27 cellular contexts compared by ENCODE assay signal in genomic region chr3:73827204-73827603, GRCh38.
A peak's percentile ranks its signal among the peaks of the same experiment; 100 is the strongest.
DNase-seq lines count a peak whose midpoint lies in the region; ATAC-seq and TF ChIP-seq lines count a peak whose summit lies in the region.
"Had no signal": no experiment of that assay in that cellular context is flagged by ENCODE, and none has a peak within 500 bp of the region (broad histone marks: within the 10 kb centered on the region; RNA-seq: fewer than 3 reads in every experiment).

No MANE protein-coding gene starts in this region.

- no peak overlapping the region for H3K4me3 Mint-ChIP-seq in nephron
- H3K4me3 Mint-ChIP-seq: activated CD4-positive, alpha-beta T cell treated with anti-CD3 and anti-CD28 coated beads, Interleukin-2, amount 10 ng/mL, durations not matched to agents 24 days and 14 days; activated T-cell treated with anti-CD3 and anti-CD28 coated beads, Interleukin-2, amount 50 U/mL, for 4 hours; mesothelial cell of epicardium; nephron progenitor cell; stimulated activated effector memory CD8-positive, alpha-beta T cell treated with anti-CD3 and anti-CD28 coated beads, Interleukin-12 subunit alpha, Interleukin-12 subunit beta, amount 100 ng/mL, for 72 hours; T-helper 1 cell treated with Interleukin-12 subunit alpha and Interleukin-12 subunit beta and Interleukin-4 antibody, amounts not matched to agents 30 μg/mL and 1 μg/mL, for 36 hours had no signal

- ATAC-seq in heart right ventricle, result peak; percentile 72 to 94 (median 92)
- ATAC-seq: activated T-cell treated with anti-CD3 and anti-CD28 coated beads, Interleukin-2, amount 50 U/mL, for 4 hours; HepG2; stimulated activated effector memory CD8-positive, alpha-beta T cell treated with anti-CD3 and anti-CD28 coated beads, Interleukin-12 subunit alpha, Interleukin-12 subunit beta, amount 100 ng/mL, for 72 hours had no signal

- peak overlapping the region; percentile 69 for H3K9ac ChIP-seq in adipocyte (ENCODE audit: low read length)
- H3K9ac ChIP-seq in stomach smooth muscle (ENCODE audit: low read length in 2 of 2), result no peak overlapping the region

- H3K36me3 ChIP-seq in adipocyte (ENCODE audit: control insufficient read depth, insufficient read depth, low read length, severe bottlenecking) (no peaks in the 10 kb centered on the region), heart right ventricle (no peaks in the 10 kb centered on the region), stomach smooth muscle (ENCODE audit: control insufficient read depth in 2 of 2, insufficient read depth in 2 of 2, low read length in 2 of 2) (no peaks in the 10 kb centered on the region), SJCRH30 (no peaks in the 10 kb centered on the region)
- H3K36me3 ChIP-seq: HAP-1 had no signal

- H3K9me3 Mint-ChIP-seq in nephron, result peaks cover 24% of the 10 kb centered on the region
- H3K9me3 Mint-ChIP-seq: T-helper 1 cell treated with Interleukin-12 subunit alpha and Interleukin-12 subunit beta and Interleukin-4 antibody, amounts not matched to agents 30 μg/mL and 1 μg/mL, for 36 hours had no signal

- H3K27me3 ChIP-seq in adipocyte (replicated peaks; ENCODE audit: control insufficient read depth, insufficient read depth, low read length), result no peaks in the 10 kb centered on the region
- H3K27me3 ChIP-seq in heart right ventricle, result no peaks in the 10 kb centered on the region
- no peaks in the 10 kb centered on the region for H3K27me3 ChIP-seq in stomach smooth muscle (ENCODE audit: control insufficient read depth in 1 of 2, insufficient read depth in 2 of 2, low read length in 2 of 2)
- no peaks in the 10 kb centered on the region for H3K27me3 ChIP-seq in SJCRH30

- H3K9me3 ChIP-seq in adipocyte (ENCODE audit: control insufficient read depth, low read length), result peaks cover under 1% of the 10 kb centered on the region
- no peaks in the 10 kb centered on the region for H3K9me3 ChIP-seq in heart right ventricle
- no peaks in the 10 kb centered on the region for H3K9me3 ChIP-seq in stomach smooth muscle (ENCODE audit: control insufficient read depth in 2 of 2, low read length in 2 of 2)
- no peaks in the 10 kb centered on the region for H3K9me3 ChIP-seq in SJCRH30 (replicated peaks)

- no peaks in the 10 kb centered on the region for H3K27me3 Mint-ChIP-seq in nephron (ENCODE audit: low read depth)
- H3K27me3 Mint-ChIP-seq: activated CD4-positive, alpha-beta T cell treated with anti-CD3 and anti-CD28 coated beads, Interleukin-2, amount 10 ng/mL, durations not matched to agents 24 days and 14 days had no signal

- H3K36me3 Mint-ChIP-seq in nephron (ENCODE audit: low read depth), result peaks cover 6% of the 10 kb centered on the region
- H3K36me3 Mint-ChIP-seq: stimulated activated effector memory CD8-positive, alpha-beta T cell treated with anti-CD3 and anti-CD28 coated beads, Interleukin-12 subunit alpha, Interleukin-12 subunit beta, amount 100 ng/mL, for 72 hours had no signal

- peak overlapping the region; percentile 46 to 84 (median 74) for H3K27ac ChIP-seq in heart right ventricle
- peak overlapping the region; percentile 2 for H3K27ac ChIP-seq in stomach smooth muscle (ENCODE audit: low read length)
- no peak overlapping the region for H3K27ac ChIP-seq in SJCRH30
- H3K27ac ChIP-seq: HL-60, SK-N-MC, skin epidermis had no signal

- peaks cover 21% of the 10 kb centered on the region for H3K4me1 Mint-ChIP-seq in nephron
- H3K4me1 Mint-ChIP-seq: activated CD4-positive, alpha-beta T cell treated with anti-CD3 and anti-CD28 coated beads, Interleukin-2, amount 10 ng/mL, durations not matched to agents 24 days and 14 days; stimulated activated effector memory CD8-positive, alpha-beta T cell treated with anti-CD3 and anti-CD28 coated beads, Interleukin-12 subunit alpha, Interleukin-12 subunit beta, amount 100 ng/mL, for 72 hours had no signal

- 45 to 52% methylated on average over 2 of the region's 2 CpGs for WGBS in heart right ventricle, 2 donors

- DNase-seq in adipocyte (ENCODE audit: low read depth) (no peak), heart right ventricle (peak in 1 of 2 donors; percentile 46), LoVo (ENCODE audit: low spot score) (no peak), SJCRH30 (no peak), T-helper 9 cell (no peak), kidney glomerular epithelial cell (lab: John Stamatoyannopoulos, UW) (no peak)
- DNase-seq: activated CD4-positive, alpha-beta T cell treated with anti-CD3 and anti-CD28 coated beads, Interleukin-2, amount 10 ng/mL, durations not matched to agents 24 days and 14 days; activated naive CD4-positive, alpha-beta T cell; activated T-cell treated with anti-CD3 and anti-CD28 coated beads, Interleukin-2, amount 50 U/mL, for 4 hours; C1 segment of cervical spinal cord; caudate nucleus; dermis blood vessel endothelial cell; DND-41; NCI-H1048; NCI-H1694 treated with DMSO at 0.1 percent for 48 hours; NCI-H524 treated with DMSO at 0.1 percent for 48 hours; nephron progenitor cell had no signal

- H3K4me3 ChIP-seq in adipocyte (ENCODE audit: low read length), result peak overlapping the region; percentile 13
- no peak overlapping the region for H3K4me3 ChIP-seq in heart right ventricle
- H3K4me3 ChIP-seq in stomach smooth muscle (ENCODE audit: low read length in 2 of 2), result no peak overlapping the region
- no peak overlapping the region for H3K4me3 ChIP-seq in SJCRH30
- H3K4me3 ChIP-seq: HAP-1, SK-N-MC, skin epidermis had no signal

- intact Hi-C loops in heart right ventricle (cut with DNase I), result loop anchor here in 3 of 10 donors (5.0 to 10.0 kb wide), 2 partner anchors 202 to 205 kb away; partner anchors contain the start of gene PDZRN3 (in 3 of the 3)

- H3K4me1 ChIP-seq in adipocyte (ENCODE audit: control insufficient read depth, insufficient read depth, low read length) (peaks cover 29% of the 10 kb centered on the region), heart right ventricle (peaks cover 9 to 29% (median 18%) of the 10 kb centered on the region in 9 donors), stomach smooth muscle (ENCODE audit: control insufficient read depth, insufficient read depth, low read length) (peaks cover 12% of the 10 kb centered on the region), SJCRH30 (no peaks in the 10 kb centered on the region)

- peak overlapping the region; percentile 74 to 93 (median 93) for H3K27ac Mint-ChIP-seq in nephron
- H3K27ac Mint-ChIP-seq: activated CD4-positive, alpha-beta T cell treated with anti-CD3 and anti-CD28 coated beads, Interleukin-2, amount 10 ng/mL, durations not matched to agents 24 days and 14 days; nephron progenitor cell; stimulated activated effector memory CD8-positive, alpha-beta T cell treated with anti-CD3 and anti-CD28 coated beads, Interleukin-12 subunit alpha, Interleukin-12 subunit beta, amount 100 ng/mL, for 72 hours; T-helper 1 cell treated with Interleukin-12 subunit alpha and Interleukin-12 subunit beta and Interleukin-4 antibody, amounts not matched to agents 30 μg/mL and 1 μg/mL, for 36 hours had no signal

- TF ChIP-seq CTCF in heart right ventricle (IDR thresholded peaks at IDR 0.05) (no peak), nephron (IDR thresholded peaks at IDR 0.05; ENCODE audit: unreplicated experiment in 3 of 3) (no peak)
